ENCODE assay signal across 8 cellular contexts in the genomic region with DNA sequence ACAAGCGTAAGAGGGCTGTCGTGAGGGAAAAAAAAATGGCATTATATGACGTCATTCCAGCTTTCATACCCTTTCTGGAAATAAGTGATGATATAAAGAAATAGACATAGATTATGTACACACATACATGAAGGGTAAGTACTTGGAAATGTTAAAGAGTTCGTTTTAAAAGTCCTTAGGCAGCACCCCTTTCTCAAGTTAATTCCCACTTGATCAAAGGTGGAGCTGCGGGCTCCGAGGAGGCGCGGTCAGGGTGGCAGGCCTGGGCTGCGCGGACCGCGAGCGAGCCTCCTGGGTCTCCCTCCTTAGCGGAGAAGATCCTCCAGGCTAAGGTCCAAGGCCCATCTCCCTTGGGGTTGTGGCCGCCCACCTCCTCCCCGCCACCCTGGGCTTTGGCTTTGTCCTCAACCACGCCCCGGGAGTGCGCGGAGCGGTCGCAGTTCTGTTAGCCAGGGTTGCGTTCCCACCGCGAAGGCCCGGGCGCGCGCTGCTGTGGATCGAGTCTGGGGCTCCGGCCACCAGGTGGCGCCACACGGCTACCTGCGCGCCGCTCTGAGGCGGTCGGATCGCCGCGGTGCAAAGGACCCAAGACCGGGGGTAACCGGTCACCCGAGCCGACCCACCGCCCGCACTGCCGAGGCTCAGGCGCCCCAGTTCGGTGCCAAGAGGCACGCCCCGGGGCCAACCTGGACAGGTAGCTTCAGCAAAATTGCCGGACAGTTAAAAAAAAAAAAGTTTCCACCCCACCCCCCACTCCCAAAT.
DNase-seq lines count a peak whose midpoint lies in the region; ATAC-seq and TF ChIP-seq lines count a peak whose summit lies in the region.

No MANE protein-coding gene starts in this region.

- no peak for TF ChIP-seq POLR2A in heart left ventricle (IDR thresholded peaks at IDR 0.05)

- TF ChIP-seq CTCF in KMS-11 (conservative IDR thresholded peaks at IDR 0.05; ENCODE audit: low read depth, low read length) (peak; percentile 88), heart left ventricle (IDR thresholded peaks at IDR 0.05) (peak; percentile 82 to 97 (median 92)), type B pancreatic cell (conservative IDR thresholded peaks at IDR 0.05) (peak; percentile 99)

- intact Hi-C loops in heart left ventricle (cut with DNase I) (loop anchor here in 5 of 10 donors (5.0 kb wide), 3 partner anchors 46 to 206 kb away; no protein-coding TSS in a partner anchor), posterior vena cava (cut with DNase I) (loop anchor here (5.0 kb wide), 1 partner anchor 201 kb away; no protein-coding TSS in a partner anchor)

- H3K9me3 ChIP-seq in heart left ventricle, result no peaks in the 10 kb centered on the region

- H3K4me2 ChIP-seq in KMS-11, result peak overlapping the region; percentile 62

- no peaks in the 10 kb centered on the region for H4K20me1 ChIP-seq in KMS-11 (ENCODE audit: insufficient read depth)

- no peak overlapping the region for H3K27ac Mint-ChIP-seq in activated naive CD8-positive, alpha-beta T cell
- H3K27ac Mint-ChIP-seq in type B pancreatic cell, result peak overlapping the region; percentile 8

- peak overlapping the region; percentile 78 for H2AFZ ChIP-seq in KMS-11 (ENCODE audit: low read depth)

- peaks cover 12% of the 10 kb centered on the region for H3K27me3 Mint-ChIP-seq in activated naive CD8-positive, alpha-beta T cell
- peaks cover 35% of the 10 kb centered on the region for H3K27me3 Mint-ChIP-seq in type B pancreatic cell

- 4 to 8% (median 5%) methylated on average over 33 to 53 of the region's 53 CpGs for WGBS in heart left ventricle, 4 donors

- H3K27me3 ChIP-seq in KMS-11 (ENCODE audit: insufficient read depth, low read depth) (no peaks in the 10 kb centered on the region), heart left ventricle (no peaks in the 10 kb centered on the region)

- peaks cover 2% of the 10 kb centered on the region for H3K4me1 Mint-ChIP-seq in activated naive CD8-positive, alpha-beta T cell (ENCODE audit: low read depth)
- H3K4me1 Mint-ChIP-seq in type B pancreatic cell (ENCODE audit: unreplicated experiment), result peaks cover 6% of the 10 kb centered on the region

- H3K4me3 ChIP-seq in KMS-11 (IDR thresholded peaks at IDR 0.05; ENCODE audit: insufficient read depth, low read depth, low read length) (no peak overlapping the region), heart left ventricle (peak overlapping the region in 11 of 12 donors; percentile 28 to 67 (median 51))

- no peaks in the 10 kb centered on the region for H3K9me3 Mint-ChIP-seq in activated naive CD8-positive, alpha-beta T cell (ENCODE audit: low read depth)
- H3K9me3 Mint-ChIP-seq in type B pancreatic cell, result no peaks in the 10 kb centered on the region

- peak; percentile 76 for DNase-seq in COLO668 (lab: John Stamatoyannopoulos, UW; ENCODE audit: unreplicated experiment)
- peak; percentile 78 to 93 (median 84) for DNase-seq in heart left ventricle
- DNase-seq in posterior vena cava (ENCODE audit: low spot score), result peak; percentile 95
- DNase-seq in type B pancreatic cell (ENCODE audit: extremely low spot score, unreplicated experiment), result peak; percentile 90

- no peaks in the 10 kb centered on the region for H3K36me3 Mint-ChIP-seq in activated naive CD8-positive, alpha-beta T cell
- H3K36me3 Mint-ChIP-seq in type B pancreatic cell, result no peaks in the 10 kb centered on the region

- no peak overlapping the region for H3K27ac ChIP-seq in KMS-11
- peak overlapping the region in 1 of 12 donors; percentile 84 for H3K27ac ChIP-seq in heart left ventricle

- no peaks in the 10 kb centered on the region for H3K79me2 ChIP-seq in KMS-11 (ENCODE audit: insufficient read depth, low read depth)

- H3K4me1 ChIP-seq in KMS-11 (ENCODE audit: low read depth, poor library complexity, severe bottlenecking) (no peaks in the 10 kb centered on the region), heart left ventricle (peaks cover 0 to 11% (median 0%) of the 10 kb centered on the region in 12 donors)

- H3K4me3 Mint-ChIP-seq in activated naive CD8-positive, alpha-beta T cell, result peak overlapping the region; percentile 70
- H3K4me3 Mint-ChIP-seq in type B pancreatic cell, result peak overlapping the region; percentile 77

- ATAC-seq in GM21367 (IDR thresholded peaks at IDR 0.05; ENCODE audit: unreplicated experiment) (peak; percentile 33), SK-N-SH treated with all-trans-retinoic acid at 6 μM for 48 hours (peak; percentile 97), heart left ventricle (peak; percentile 91 to 96 (median 94))

- H3K9ac ChIP-seq in KMS-11, result no peak overlapping the region

- H3K36me3 ChIP-seq in KMS-11 (ENCODE audit: insufficient read depth) (no peaks in the 10 kb centered on the region), heart left ventricle (no peaks in the 10 kb centered on the region)

TF ChIP-seq in SK-N-SH treated with all-trans-retinoic acid at 6 μM for 48 hours, 23 proteins besides CTCF, POLR2A, EP300 and RAD21:
- TF ChIP-seq ZNF565 (CRISPR knock-in tag; conservative IDR thresholded peaks at IDR 0.05; ENCODE audit: low read depth) (no peak), ZFP3 (CRISPR knock-in tag; IDR thresholded peaks at IDR 0.05) (0 out of 2 replicates have a peak, but pooled peaks have one; percentile 38)

Comparison
In these comparisons a context has a peak if more than half of its experiments do, and no peak if none do; other contexts are left out.
1. ATAC-seq: peak in every context shown above with its lines; median percentile 97 in SK-N-SH treated with all-trans-retinoic acid at 6 μM for 48 hours; 94 in heart left ventricle; 33 in GM21367.